In the genomic region with DNA sequence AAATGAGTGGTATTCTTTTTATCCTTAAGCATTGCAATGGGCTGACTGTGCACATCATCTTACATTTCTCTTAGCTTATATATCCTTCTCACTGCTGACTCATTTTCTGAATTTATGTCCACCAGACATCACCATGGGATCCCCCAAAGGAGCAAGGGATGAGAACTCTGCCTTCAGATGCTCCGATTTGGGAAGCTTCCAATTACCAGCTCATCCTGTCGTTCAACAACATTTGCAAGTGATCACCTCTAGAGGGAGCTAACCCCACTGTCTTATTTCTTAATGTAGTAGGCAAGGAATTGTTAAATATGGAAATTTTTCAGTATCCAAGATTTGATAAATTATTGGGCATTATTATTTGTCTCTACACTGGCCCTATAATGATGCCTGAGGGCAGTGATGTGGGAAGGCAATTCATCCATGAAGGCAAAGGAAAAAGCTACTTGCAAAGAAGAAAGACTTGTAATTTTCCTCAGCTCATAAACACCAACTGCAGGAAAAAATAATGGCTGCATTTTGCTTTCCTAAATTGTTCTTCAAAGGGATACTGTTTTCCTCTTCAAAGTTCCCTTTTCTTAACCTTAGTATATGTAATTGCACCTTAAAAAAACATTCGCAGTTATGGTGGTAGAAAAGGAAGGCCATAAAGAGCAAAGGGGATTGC, we compare ENCODE assay signal across 8 cellular contexts.
DNase-seq lines count a peak whose midpoint lies in the region; ATAC-seq and TF ChIP-seq lines count a peak whose summit lies in the region.

No MANE protein-coding gene starts in this region.

- WGBS in GM23248 (ENCODE audit: low coverage in 1 of 2, low lambda C conversion rate in 2 of 2, missing lambda C conversion rate in 2 of 2), 2 experiments: 30 to 38% methylated on average over 3 of the region's 3 CpGs
- WGBS in testis, 2 donors: 41 to 43% methylated on average over 3 of the region's 3 CpGs

- no peaks in the 10 kb centered on the region for H3K36me3 Mint-ChIP-seq in activated CD4-positive, alpha-beta memory T cell treated with anti-CD3 and anti-CD28 coated beads for 36 hours

- POLR2A ChIA-PET in activated CD4-positive, alpha-beta memory T cell treated with anti-CD3 and anti-CD28 coated beads for 36 hours (lab: Charles Lee): no interaction called here

- no peak overlapping the region for H3K4me3 Mint-ChIP-seq in activated CD4-positive, alpha-beta memory T cell treated with anti-CD3 and anti-CD28 coated beads for 36 hours

- H3K4me1 Mint-ChIP-seq in activated CD4-positive, alpha-beta memory T cell treated with anti-CD3 and anti-CD28 coated beads for 36 hours (ENCODE audit: low read depth): no peaks in the 10 kb centered on the region

- H3K36me3 ChIP-seq in GM23248 (ENCODE audit: low read depth) (no peaks in the 10 kb centered on the region), testis (ENCODE audit: low read depth, missing control alignments) (no peaks in the 10 kb centered on the region)

- H2AFZ ChIP-seq in GM23248: no peak overlapping the region

- no peaks in the 10 kb centered on the region for H3K9me3 ChIP-seq in GM23248 (ENCODE audit: low read depth)
- no peaks in the 10 kb centered on the region for H3K9me3 ChIP-seq in testis

- H3K9me2 ChIP-seq in GM23248 (ENCODE audit: insufficient read depth): no peaks in the 10 kb centered on the region

- ATAC-seq in GM21786 (IDR thresholded peaks at IDR 0.05; ENCODE audit: unreplicated experiment): no peak

- intact Hi-C loops in testis (cut with DNase I; ENCODE audit: low total_unique reads): no loop called here
- intact Hi-C loops in activated CD4-positive, alpha-beta memory T cell treated with anti-CD3 and anti-CD28 coated beads for 36 hours (cut with micrococcal nuclease): loop anchor here (1.0 kb wide), 1 partner anchor 205 kb away; no protein-coding TSS in a partner anchor

- in situ Hi-C loops in GM23248 (cut with MboI): no loop called here

- no peaks in the 10 kb centered on the region for H3K27me3 Mint-ChIP-seq in activated CD4-positive, alpha-beta memory T cell treated with anti-CD3 and anti-CD28 coated beads for 36 hours

- CTCF ChIA-PET in activated CD4-positive, alpha-beta memory T cell treated with anti-CD3 and anti-CD28 coated beads for 36 hours (lab: Charles Lee): interaction anchor here (0.7 to 4.8 kb wide), 21 partner anchors 8 to 513 kb away, joined by 3 to 63 read pairs (median 3); no protein-coding TSS in a partner anchor

- H3K4me2 ChIP-seq in GM23248 (ENCODE audit: unreplicated experiment): no peak overlapping the region

- H3K27ac Mint-ChIP-seq in activated CD4-positive, alpha-beta memory T cell treated with anti-CD3 and anti-CD28 coated beads for 36 hours: no peak overlapping the region

- H3K27me3 ChIP-seq in GM23248 (replicated peaks; ENCODE audit: insufficient read depth): no peaks in the 10 kb centered on the region
- no peaks in the 10 kb centered on the region for H3K27me3 ChIP-seq in testis

- no peaks in the 10 kb centered on the region for H3K9me3 Mint-ChIP-seq in activated CD4-positive, alpha-beta memory T cell treated with anti-CD3 and anti-CD28 coated beads for 36 hours

- no peak overlapping the region for H3K27ac ChIP-seq in GM23248
- no peak overlapping the region for H3K27ac ChIP-seq in testis

- peak; percentile 48 for DNase-seq in COLO829 (ENCODE audit: low spot score)
- peak; percentile 80 for DNase-seq in GM23248
- DNase-seq in RPMI7951 (ENCODE audit: low read depth): peak; percentile 3
- DNase-seq in fibroblast of the conjunctiva (ENCODE audit: low read depth): peak; percentile 61
- peak; percentile 21 for DNase-seq in testis
- DNase-seq in stimulated activated CD4-positive, alpha-beta T cell treated with anti-CD3 and anti-CD28 coated beads, Interleukin-4, amount 100 ng/mL, for 4 hours: no peak
- no peak for DNase-seq in activated CD4-positive, alpha-beta memory T cell treated with anti-CD3 and anti-CD28 coated beads for 36 hours

- H3K4me1 ChIP-seq in GM23248 (ENCODE audit: insufficient read depth): peaks cover 8% of the 10 kb centered on the region; the same call in 1 of the 2 replicates
- no peaks in the 10 kb centered on the region for H3K4me1 ChIP-seq in testis

- H3K4me3 ChIP-seq in GM23248 (no peak overlapping the region), testis (no peak overlapping the region)

- TF ChIP-seq CTCF in testis (IDR thresholded peaks at IDR 0.05): peak; percentile 16 to 60 (median 49)

- no peaks in the 10 kb centered on the region for H3K79me2 ChIP-seq in GM23248 (ENCODE audit: insufficient read depth)

- H3F3A ChIP-seq in GM23248 (ENCODE audit: insufficient read depth): no peaks in the 10 kb centered on the region

- TF ChIP-seq POLR2A in testis (IDR thresholded peaks at IDR 0.05): no peak

- no peaks in the 10 kb centered on the region for H4K20me1 ChIP-seq in GM23248 (ENCODE audit: insufficient read depth)

- no peak overlapping the region for H3K9ac ChIP-seq in GM23248

Comparison
In these comparisons a context has a peak if more than half of its experiments do, and no peak if none do; other contexts are left out.
1. DNase-seq: peak in COLO829 (single experiment), GM23248 (single experiment), RPMI7951 (single experiment), fibroblast of the conjunctiva (single experiment) and testis (single experiment); none in stimulated activated CD4-positive, alpha-beta T cell treated with anti-CD3 and anti-CD28 coated beads, Interleukin-4, amount 100 ng/mL, for 4 hours (0 of 2) and activated CD4-positive, alpha-beta memory T cell treated with anti-CD3 and anti-CD28 coated beads for 36 hours (single experiment).